In genomic region chr1:44724408-44725308, GRCh38 we compare ENCODE assay signal across 15 cellular contexts. TPM values are rescaled to one million over a fixed set of nuclear protein-coding genes. Genes with fewer than 3 reads are reported as not detected.
DNase-seq lines count a peak whose midpoint lies in the region; ATAC-seq and TF ChIP-seq lines count a peak whose summit lies in the region.
"Had no signal": no experiment of that assay in that cellular context is flagged by ENCODE, and none has a peak within 500 bp of the region (broad histone marks: within the 10 kb centered on the region; RNA-seq: fewer than 3 reads in every experiment).

No MANE protein-coding gene starts in this region.

- H3K4me3 ChIP-seq in thymus (ENCODE audit: low read length), result peak overlapping the region; percentile 37
- H3K4me3 ChIP-seq: gastrocnemius medialis, pancreas, suprapubic skin had no signal

- H3K36me3 Mint-ChIP-seq in activated naive CD4-positive, alpha-beta T cell treated with anti-CD3 and anti-CD28 coated beads, Interleukin-2, amount 10 ng/mL, durations not matched to agents 7 days and 5 days, result peaks cover 14% of the 10 kb centered on the region
- H3K36me3 Mint-ChIP-seq in T-helper 1 cell treated with Interleukin-12 subunit alpha and Interleukin-12 subunit beta and Interleukin-4 antibody, amounts not matched to agents 30 μg/mL and 1 μg/mL, for 36 hours (ENCODE audit: low read depth), result peaks cover 1% of the 10 kb centered on the region
- H3K36me3 Mint-ChIP-seq in central memory CD8-positive, alpha-beta T cell (ENCODE audit: insufficient read depth), result peaks cover 18% of the 10 kb centered on the region

- peaks cover 5% of the 10 kb centered on the region for H3K4me1 ChIP-seq in thymus (ENCODE audit: control insufficient read depth, insufficient read depth, low read length)
- H3K4me1 ChIP-seq: gastrocnemius medialis, pancreas, suprapubic skin had no signal

- 92% methylated on average over 72 of the region's 72 CpGs for WGBS in thymus

- H3K4me3 Mint-ChIP-seq in activated naive CD4-positive, alpha-beta T cell treated with anti-CD3 and anti-CD28 coated beads, Interleukin-2, amount 10 ng/mL, durations not matched to agents 7 days and 5 days, result peak overlapping the region; percentile 77
- H3K4me3 Mint-ChIP-seq in T-helper 1 cell treated with Interleukin-12 subunit alpha and Interleukin-12 subunit beta and Interleukin-4 antibody, amounts not matched to agents 30 μg/mL and 1 μg/mL, for 36 hours, result peak overlapping the region; percentile 64
- peak overlapping the region; percentile 46 for H3K4me3 Mint-ChIP-seq in central memory CD8-positive, alpha-beta T cell

- no peak for TF ChIP-seq POLR2A in erythroblast (IDR thresholded peaks at IDR 0.05; ENCODE audit: low read length)

- H3K27me3 ChIP-seq in thymus (ENCODE audit: control insufficient read depth, insufficient read depth), result no peaks in the 10 kb centered on the region
- H3K27me3 ChIP-seq: brain microvascular endothelial cell, gastrocnemius medialis, pancreas, suprapubic skin had no signal

- H3K9me3 Mint-ChIP-seq in activated naive CD4-positive, alpha-beta T cell treated with anti-CD3 and anti-CD28 coated beads, Interleukin-2, amount 10 ng/mL, durations not matched to agents 7 days and 5 days, result no peaks in the 10 kb centered on the region
- H3K9me3 Mint-ChIP-seq in T-helper 1 cell treated with Interleukin-12 subunit alpha and Interleukin-12 subunit beta and Interleukin-4 antibody, amounts not matched to agents 30 μg/mL and 1 μg/mL, for 36 hours, result no peaks in the 10 kb centered on the region
- no peaks in the 10 kb centered on the region for H3K9me3 Mint-ChIP-seq in central memory CD8-positive, alpha-beta T cell

- H3K27ac Mint-ChIP-seq in activated naive CD4-positive, alpha-beta T cell treated with anti-CD3 and anti-CD28 coated beads, Interleukin-2, amount 10 ng/mL, durations not matched to agents 7 days and 5 days, result peak overlapping the region; percentile 88
- peak overlapping the region; percentile 43 for H3K27ac Mint-ChIP-seq in T-helper 1 cell treated with Interleukin-12 subunit alpha and Interleukin-12 subunit beta and Interleukin-4 antibody, amounts not matched to agents 30 μg/mL and 1 μg/mL, for 36 hours
- H3K27ac Mint-ChIP-seq in central memory CD8-positive, alpha-beta T cell (ENCODE audit: low read depth), result no peak overlapping the region

- H3K27me3 Mint-ChIP-seq in activated naive CD4-positive, alpha-beta T cell treated with anti-CD3 and anti-CD28 coated beads, Interleukin-2, amount 10 ng/mL, durations not matched to agents 7 days and 5 days, result peaks cover 4% of the 10 kb centered on the region
- H3K27me3 Mint-ChIP-seq in T-helper 1 cell treated with Interleukin-12 subunit alpha and Interleukin-12 subunit beta and Interleukin-4 antibody, amounts not matched to agents 30 μg/mL and 1 μg/mL, for 36 hours (ENCODE audit: low read depth), result no peaks in the 10 kb centered on the region
- no peaks in the 10 kb centered on the region for H3K27me3 Mint-ChIP-seq in central memory CD8-positive, alpha-beta T cell

- peak overlapping the region; percentile 80 for H3K27ac ChIP-seq in thymus (ENCODE audit: low read depth)
- H3K27ac ChIP-seq: brain microvascular endothelial cell, gastrocnemius medialis, pancreas, suprapubic skin had no signal

- CTCF ChIA-PET in activated naive CD4-positive, alpha-beta T cell treated with anti-CD3 and anti-CD28 coated beads, Interleukin-2, amount 10 ng/mL, durations not matched to agents 7 days and 5 days (lab: Charles Lee), result interaction anchor here (0.8 to 1.1 kb wide), 3 partner anchors 10 to 50 kb away, joined by 3 to 4 read pairs (median 3); no protein-coding TSS in a partner anchor

- DNase-seq in activated naive CD4-positive, alpha-beta T cell treated with anti-CD3 and anti-CD28 coated beads, Interleukin-2, amount 10 ng/mL, durations not matched to agents 7 days and 5 days, result no peak
- no peak for DNase-seq in activated naive CD4-positive, alpha-beta T cell treated with Interleukin-2 at 50 U/mL for 16 hours
- no peak for DNase-seq in central memory CD8-positive, alpha-beta T cell (ENCODE audit: low spot score in 2 of 2)
- DNase-seq in DMS 273 treated with DMSO at 0.1 percent for 48 hours (lab: John Stamatoyannopoulos, UW) (no peak), erythroblast (lab: John Stamatoyannopoulos, UW) (no peak)
- DNase-seq: brain microvascular endothelial cell, DMS53, gastrocnemius medialis, mesendoderm, NCI-H1105 treated with DMSO at 0.1 percent for 48 hours had no signal

- H3K9me3 ChIP-seq in thymus (ENCODE audit: control insufficient read depth), result no peaks in the 10 kb centered on the region
- H3K9me3 ChIP-seq: gastrocnemius medialis, pancreas, suprapubic skin had no signal

- ATAC-seq in central memory CD8-positive, alpha-beta T cell (replicated peaks; ENCODE audit: extremely low read depth, poor library complexity, severe bottlenecking), result no peak
- no peak for ATAC-seq in GM19455 (IDR thresholded peaks at IDR 0.05; ENCODE audit: unreplicated experiment)
- ATAC-seq: gastrocnemius medialis, pancreas had no signal

- peaks cover 7% of the 10 kb centered on the region for H3K36me3 ChIP-seq in thymus (ENCODE audit: control insufficient read depth, insufficient read depth)
- H3K36me3 ChIP-seq: brain microvascular endothelial cell, gastrocnemius medialis, pancreas, suprapubic skin had no signal

- H3K4me1 Mint-ChIP-seq in activated naive CD4-positive, alpha-beta T cell treated with anti-CD3 and anti-CD28 coated beads, Interleukin-2, amount 10 ng/mL, durations not matched to agents 7 days and 5 days, result peaks cover 72% of the 10 kb centered on the region
- H3K4me1 Mint-ChIP-seq in T-helper 1 cell treated with Interleukin-12 subunit alpha and Interleukin-12 subunit beta and Interleukin-4 antibody, amounts not matched to agents 30 μg/mL and 1 μg/mL, for 36 hours (ENCODE audit: low read depth), result peaks cover 48% of the 10 kb centered on the region
- peaks cover 55% of the 10 kb centered on the region for H3K4me1 Mint-ChIP-seq in central memory CD8-positive, alpha-beta T cell

RNA-seq across cellular contexts. Expression of gene RNU5D-1, which starts 6.3 kb away (rescaled TPM):
- polyA plus RNA-seq in thymus, result not detected
- polyA plus RNA-seq: pancreas had no signal

RNA-seq across cellular contexts. Expression of gene KIF2C, which starts 15.0 kb away (rescaled TPM):
- polyA plus RNA-seq in thymus, result 6.2 TPM

RNA-seq across cellular contexts. Expression of gene ARMH1, which starts 50.1 kb away (rescaled TPM):
- polyA plus RNA-seq in thymus, result 577 TPM

RNA-seq across cellular contexts. Expression of gene TMEM53, which starts 50.4 kb away (rescaled TPM):
- polyA plus RNA-seq in thymus, result 5.5 TPM

RNA-seq across cellular contexts. Expression of gene RPS8, which starts 50.7 kb away (rescaled TPM):
- polyA plus RNA-seq in thymus, result 3,732 TPM
